8 cellular contexts compared by ENCODE assay signal in the genomic region with DNA sequence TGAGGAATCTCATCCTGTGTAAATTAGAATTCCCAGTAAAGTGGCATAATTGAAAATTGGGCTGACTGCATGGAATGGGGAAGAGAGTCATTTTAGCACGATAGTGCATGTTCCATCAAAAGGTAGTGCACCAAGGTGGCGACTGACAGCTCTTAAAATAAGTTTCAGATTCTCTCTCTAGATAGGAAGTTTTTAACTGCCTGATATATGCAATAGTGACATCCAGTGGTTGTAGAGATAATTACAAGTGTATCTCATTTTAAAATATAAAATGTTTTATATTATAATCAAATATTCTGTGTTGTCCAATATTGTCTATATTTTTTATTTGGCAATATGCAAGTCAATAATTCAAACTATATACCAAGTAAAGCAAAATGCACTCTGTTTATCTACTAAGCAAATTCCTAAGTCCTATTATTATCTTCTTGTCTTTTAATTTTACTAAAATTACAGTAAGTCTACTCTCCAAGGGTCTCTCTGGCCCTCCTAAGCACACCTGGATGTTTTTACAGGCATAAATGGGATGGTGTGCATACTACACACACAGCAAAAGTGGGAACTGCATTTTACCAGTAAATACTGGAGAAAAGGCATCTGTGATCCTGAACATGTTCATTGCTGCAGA.
DNase-seq lines count a peak whose midpoint lies in the region; ATAC-seq and TF ChIP-seq lines count a peak whose summit lies in the region.

No MANE protein-coding gene starts in this region.

- peaks cover 6% of the 10 kb centered on the region for H3K4me1 ChIP-seq in upper lobe of right lung

- H3K27me3 ChIP-seq in upper lobe of right lung: no peaks in the 10 kb centered on the region

- no peak overlapping the region for H3K4me3 ChIP-seq in upper lobe of right lung

- H3K27ac ChIP-seq in C4-2B (no peak overlapping the region), upper lobe of right lung (no peak overlapping the region)

- ATAC-seq in T-helper 17 cell: peak; percentile 72
- peak; percentile 62 for ATAC-seq in upper lobe of right lung

- peaks cover 3% of the 10 kb centered on the region for H3K4me1 Mint-ChIP-seq in T-helper 17 cell

- H3K4me3 Mint-ChIP-seq in T-helper 17 cell: no peak overlapping the region

- peak; percentile 46 for DNase-seq in GM13976 (ENCODE audit: low spot score)
- peak; percentile 25 for DNase-seq in M059J (ENCODE audit: low read depth)
- no peak for DNase-seq in T-helper 17 cell
- peak; percentile 12 for DNase-seq in glomerular endothelial cell (ENCODE audit: extremely low read depth, low read depth, low spot score)
- DNase-seq in upper lobe of right lung: no peak
- DNase-seq in putamen (ENCODE audit: low spot score): no peak
- no peak for DNase-seq in NK-92 treated with Interleukin-12 subunit alpha and Interleukin-12 subunit beta, amount 100 ng/mL, for 24 hours (lab: John Stamatoyannopoulos, UW)

- H3K9me3 ChIP-seq in T-helper 17 cell (ENCODE audit: control insufficient read depth, low read length, poor library complexity, severe bottlenecking): no peaks in the 10 kb centered on the region
- no peaks in the 10 kb centered on the region for H3K9me3 ChIP-seq in upper lobe of right lung

- H3K27me3 Mint-ChIP-seq in T-helper 17 cell: peaks cover 16% of the 10 kb centered on the region

- no peaks in the 10 kb centered on the region for H3K36me3 Mint-ChIP-seq in T-helper 17 cell (ENCODE audit: low read depth)

- H3K36me3 ChIP-seq in upper lobe of right lung: no peaks in the 10 kb centered on the region

- intact Hi-C loops in upper lobe of right lung (cut with DNase I): no loop called here

- TF ChIP-seq CTCF in C4-2B (conservative IDR thresholded peaks at IDR 0.05) (peak; percentile 79), GM13976 (IDR thresholded peaks at IDR 0.05; ENCODE audit: borderline replicate concordance, control extremely low read depth, extremely low read depth, insufficient read depth, missing control alignments) (peak; percentile 28), upper lobe of right lung (IDR thresholded peaks at IDR 0.05) (peak; percentile 67)

- H3K27ac Mint-ChIP-seq in T-helper 17 cell: no peak overlapping the region

- in situ Hi-C loops in GM13976 (cut with MboI; ENCODE audit: low sequenced_read_pairs, unreplicated experiment): loop anchor here (25.0 kb wide), 1 partner anchor 678 kb away; a partner anchor contains a TSS

Comparison
In these comparisons a context has a peak if more than half of its experiments do, and no peak if none do; other contexts are left out.
1. CTCF ChIP-seq: peak in every context shown above with its lines; median percentile 79 in C4-2B; 67 in upper lobe of right lung; 28 in GM13976.
2. DNase-seq: peak in GM13976 (single experiment), M059J (single experiment) and glomerular endothelial cell (single experiment); none in T-helper 17 cell (0 of 3), upper lobe of right lung (single experiment), putamen (single experiment) and NK-92 treated with Interleukin-12 subunit alpha and Interleukin-12 subunit beta, amount 100 ng/mL, for 24 hours (single experiment).